8 cellular contexts compared by ENCODE assay signal in the genomic region with DNA sequence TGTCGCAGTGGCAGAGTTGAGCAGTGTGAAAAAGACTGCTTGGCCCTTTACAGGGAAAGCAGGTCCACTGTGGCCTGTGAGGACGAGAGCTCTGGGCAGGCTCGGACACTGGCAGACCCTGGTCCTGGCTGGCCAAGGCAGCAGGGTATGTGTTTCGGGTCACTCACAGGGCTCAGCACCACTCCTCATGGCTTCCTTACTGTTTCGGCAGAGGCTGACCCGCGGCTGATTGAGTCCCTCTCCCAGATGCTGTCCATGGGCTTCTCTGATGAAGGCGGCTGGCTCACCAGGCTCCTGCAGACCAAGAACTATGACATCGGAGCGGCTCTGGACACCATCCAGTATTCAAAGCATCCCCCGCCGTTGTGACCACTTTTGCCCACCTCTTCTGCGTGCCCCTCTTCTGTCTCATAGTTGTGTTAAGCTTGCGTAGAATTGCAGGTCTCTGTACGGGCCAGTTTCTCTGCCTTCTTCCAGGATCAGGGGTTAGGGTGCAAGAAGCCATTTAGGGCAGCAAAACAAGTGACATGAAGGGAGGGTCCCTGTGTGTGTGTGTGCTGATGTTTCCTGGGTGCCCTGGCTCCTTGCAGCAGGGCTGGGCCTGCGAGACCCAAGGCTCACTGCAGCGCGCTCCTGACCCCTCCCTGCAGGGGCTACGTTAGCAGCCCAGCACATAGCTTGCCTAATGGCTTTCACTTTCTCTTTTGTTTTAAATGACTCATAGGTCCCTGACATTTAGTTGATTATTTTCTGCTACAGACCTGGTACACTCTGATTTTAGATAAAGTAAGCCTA. TPM values are rescaled to one million over a fixed set of nuclear protein-coding genes. Genes with fewer than 3 reads are reported as not detected.
DNase-seq lines count a peak whose midpoint lies in the region; ATAC-seq and TF ChIP-seq lines count a peak whose summit lies in the region.

No MANE protein-coding gene starts in this region.

- in situ Hi-C loops in astrocyte of the spinal cord (cut with HindIII; ENCODE audit: low sequenced_read_pairs), result no loop called here

- H2AFZ ChIP-seq in neural progenitor cell (replicated peaks), result no peak overlapping the region

- no peak overlapping the region for H3K4me2 ChIP-seq in neural progenitor cell

- no peak overlapping the region for H3K27ac ChIP-seq in neural progenitor cell

- H3K9ac ChIP-seq in neural progenitor cell, result no peak overlapping the region

- peak; percentile 68 for ATAC-seq in GM19351 (IDR thresholded peaks at IDR 0.05; ENCODE audit: unreplicated experiment)

- H3K27me3 ChIP-seq in neural progenitor cell, result no peaks in the 10 kb centered on the region

- no peaks in the 10 kb centered on the region for H3K4me1 ChIP-seq in neural progenitor cell

- peaks cover 7% of the 10 kb centered on the region for H3K27me3 Mint-ChIP-seq in neural progenitor cell (ENCODE audit: insufficient read depth, low read depth)

- no peak overlapping the region for H3K27ac Mint-ChIP-seq in neural progenitor cell

- no peaks in the 10 kb centered on the region for H3K4me1 Mint-ChIP-seq in neural progenitor cell

- no peaks in the 10 kb centered on the region for H4K20me1 ChIP-seq in neural progenitor cell (ENCODE audit: low read depth)

- H3K36me3 ChIP-seq in neural progenitor cell, result peaks cover 11% of the 10 kb centered on the region

- no peaks in the 10 kb centered on the region for H3K9me3 ChIP-seq in neural progenitor cell (ENCODE audit: low read depth)

- H3K9me3 Mint-ChIP-seq in neural progenitor cell, result peaks cover 6% of the 10 kb centered on the region

- TF ChIP-seq CTCF in astrocyte of the spinal cord (IDR thresholded peaks at IDR 0.05; ENCODE audit: low read depth, low read length) (peak; percentile 12), neural progenitor cell (IDR thresholded peaks at IDR 0.05) (no peak)

- peak overlapping the region; percentile 11 for H3K4me3 Mint-ChIP-seq in neural progenitor cell

- H3K4me3 ChIP-seq in astrocyte of the spinal cord (ENCODE audit: low read depth, low read length) (no peak overlapping the region), neural progenitor cell (no peak overlapping the region)

- DNase-seq in RKO (ENCODE audit: low spot score) (peak; percentile 70), astrocyte of the spinal cord (ENCODE audit: low read depth, low spot score) (peak; percentile 51), neural progenitor cell (ENCODE audit: low spot score) (no peak), NCI-H187 (lab: John Stamatoyannopoulos, UW) (no peak), GF-D8 (lab: John Stamatoyannopoulos, UW) (no peak), Ammon's horn (ENCODE audit: low spot score) (no peak), GOT3 (lab: John Stamatoyannopoulos, UW) (no peak)

- H3K36me3 Mint-ChIP-seq in neural progenitor cell, result peaks cover 49% of the 10 kb centered on the region

- H3K79me2 ChIP-seq in neural progenitor cell (ENCODE audit: low read depth), result no peaks in the 10 kb centered on the region

- H3F3A ChIP-seq in neural progenitor cell (ENCODE audit: low read depth), result no peaks in the 10 kb centered on the region

RNA-seq across cellular contexts. Expression of a gene that starts 15.7 kb away (rescaled TPM):
- total RNA-seq in neural progenitor cell (ENCODE audit: low replicate concordance), result 27.6 and 55.0 TPM in 2 replicates

RNA-seq across cellular contexts. Expression of a gene that starts 22.2 kb away (rescaled TPM):
- total RNA-seq in neural progenitor cell (ENCODE audit: low replicate concordance), result 68.5 and 73.5 TPM in 2 replicates

RNA-seq across cellular contexts. Expression of a gene that starts 29.8 kb away (rescaled TPM):
- total RNA-seq in neural progenitor cell (ENCODE audit: low replicate concordance), result 32.1 and 52.9 TPM in 2 replicates

RNA-seq across cellular contexts. Expression of a gene that starts 42.6 kb away (rescaled TPM):
- 0.81 TPM in 1 of 2 replicates, not detected in the other for total RNA-seq in neural progenitor cell (ENCODE audit: low replicate concordance)

Comparison
In these comparisons a context has a peak if more than half of its experiments do, and no peak if none do; other contexts are left out.
1. DNase-seq: peak in RKO (single experiment) and astrocyte of the spinal cord (single experiment); none in neural progenitor cell (single experiment), NCI-H187 (0 of 2), GF-D8 (single experiment), Ammon's horn (single experiment) and GOT3 (single experiment).